ENCODE assay signal across 8 cellular contexts in the genomic region with DNA sequence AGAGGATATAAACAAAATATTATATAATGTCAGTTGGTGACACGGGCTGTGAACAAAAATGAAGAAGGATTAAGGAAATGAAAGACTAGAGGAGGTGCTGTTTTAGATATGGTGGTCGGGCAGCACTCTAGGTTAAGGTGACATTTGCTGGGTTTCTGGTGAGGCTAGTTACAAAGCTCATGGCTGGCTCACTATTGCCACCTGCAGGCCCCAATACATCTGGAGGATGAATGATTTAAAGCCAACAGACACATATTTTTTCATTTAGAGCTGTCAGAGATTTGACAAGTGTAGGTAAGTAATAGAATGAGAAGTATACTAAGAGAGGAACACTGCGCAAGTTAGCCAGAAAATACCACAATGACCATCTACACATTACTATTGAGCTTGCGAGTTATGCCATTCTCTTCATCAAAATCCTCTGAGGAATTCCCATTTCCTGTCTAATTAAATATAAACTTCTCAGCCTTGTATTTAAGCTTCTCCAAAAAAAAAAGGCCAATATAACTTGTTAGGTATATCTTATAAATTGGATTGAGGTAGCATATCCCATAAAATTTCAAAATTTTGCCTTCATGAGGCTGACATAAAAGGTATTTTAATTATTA. TPM values are rescaled to one million over a fixed set of nuclear protein-coding genes. Genes with fewer than 3 reads are reported as not detected.
DNase-seq lines count a peak whose midpoint lies in the region; ATAC-seq and TF ChIP-seq lines count a peak whose summit lies in the region.

No MANE protein-coding gene starts in this region.

- H4K20me1 ChIP-seq in osteoblast (ENCODE audit: insufficient read depth, low read length) = no peaks in the 10 kb centered on the region

- no peaks in the 10 kb centered on the region for H3K9me3 Mint-ChIP-seq in CD4-positive, alpha-beta memory T cell

- CTCF ChIA-PET in CD4-positive, alpha-beta memory T cell (lab: Charles Lee; ENCODE audit: partially characterized antibody) = interaction anchor here (0.8 to 10.5 kb wide), 8 partner anchors 9 to 286 kb away, joined by 3 to 120 read pairs (median 5); a partner anchor contains a TSS

- no peaks in the 10 kb centered on the region for H3K27me3 ChIP-seq in CD4-positive, alpha-beta memory T cell (ENCODE audit: insufficient read depth, low read length)
- peaks cover 9% of the 10 kb centered on the region for H3K27me3 ChIP-seq in osteoblast (ENCODE audit: insufficient read depth, low read length)

- no peaks in the 10 kb centered on the region for H3K36me3 ChIP-seq in CD4-positive, alpha-beta memory T cell (ENCODE audit: insufficient read depth, low read length)
- H3K36me3 ChIP-seq in osteoblast (ENCODE audit: insufficient read depth, low read length) = no peaks in the 10 kb centered on the region

- peak; percentile 57 for ATAC-seq in GM18873 (IDR thresholded peaks at IDR 0.05; ENCODE audit: low FRiP score, unreplicated experiment)
- peak; percentile 55 for ATAC-seq in HG03095 (IDR thresholded peaks at IDR 0.05; ENCODE audit: unreplicated experiment)

- no peaks in the 10 kb centered on the region for H3K9me3 ChIP-seq in CD4-positive, alpha-beta memory T cell (ENCODE audit: control insufficient read depth in 1 of 2, low read length in 2 of 2)
- H3K9me3 ChIP-seq in osteoblast (ENCODE audit: low read depth, low read length) = no peaks in the 10 kb centered on the region

- no peaks in the 10 kb centered on the region for H3K36me3 Mint-ChIP-seq in CD4-positive, alpha-beta memory T cell

- H3K27me3 Mint-ChIP-seq in CD4-positive, alpha-beta memory T cell = peaks cover 2 to 7% of the 10 kb centered on the region in 2 donors

- no peak overlapping the region for H3K4me2 ChIP-seq in osteoblast (ENCODE audit: insufficient read depth, low read length)

- H3K79me2 ChIP-seq in osteoblast (ENCODE audit: insufficient read depth, low read length) = no peaks in the 10 kb centered on the region

- TF ChIP-seq CTCF in osteoblast (IDR thresholded peaks at IDR 0.05; ENCODE audit: extremely low read depth, low read depth, low read length) = peak; percentile 82

- no peak overlapping the region for H3K27ac ChIP-seq in CD4-positive, alpha-beta memory T cell (ENCODE audit: low read depth, low read length)
- H3K27ac ChIP-seq in osteoblast (ENCODE audit: low read depth, low read length) = no peak overlapping the region

- H2AFZ ChIP-seq in osteoblast (ENCODE audit: low read length) = no peak overlapping the region

- H3K4me1 Mint-ChIP-seq in CD4-positive, alpha-beta memory T cell = peaks cover 0 to 3% (median under 1%) of the 10 kb centered on the region in 4 donors

- intact Hi-C loops in CD4-positive, alpha-beta memory T cell (cut with micrococcal nuclease) = loop anchor here (1.0 to 5.0 kb wide), 2 partner anchors 67 to 832 kb away; a partner anchor contains a TSS

- no peak overlapping the region for H3K4me3 Mint-ChIP-seq in CD4-positive, alpha-beta memory T cell

- no peak overlapping the region for H3K27ac Mint-ChIP-seq in CD4-positive, alpha-beta memory T cell

- no peaks in the 10 kb centered on the region for H3K4me1 ChIP-seq in CD4-positive, alpha-beta memory T cell (ENCODE audit: insufficient read depth, low read length)
- no peaks in the 10 kb centered on the region for H3K4me1 ChIP-seq in osteoblast (ENCODE audit: insufficient read depth, low read length)

- H3K4me3 ChIP-seq in CD4-positive, alpha-beta memory T cell (ENCODE audit: low read length in 2 of 2) = no peak overlapping the region
- H3K4me3 ChIP-seq in osteoblast (ENCODE audit: insufficient read depth, low read length) = no peak overlapping the region

- POLR2A ChIA-PET in CD4-positive, alpha-beta memory T cell (lab: Charles Lee; ENCODE audit: partially characterized antibody) = no interaction called here

- peak in 4 of 5 donors; percentile 18 to 33 (median 27) for DNase-seq in CD4-positive, alpha-beta memory T cell
- peak; percentile 41 for DNase-seq in NCI-H69 (lab: John Stamatoyannopoulos, UW)
- peak; percentile 27 for DNase-seq in activated T-cell treated with anti-CD3 and anti-CD28 coated beads for 48 hours (ENCODE audit: low read depth)
- DNase-seq in fibroblast of peridontal ligament (ENCODE audit: extremely low read depth) = peak; percentile 51
- no peak for DNase-seq in osteoblast (ENCODE audit: insufficient read length, low spot score, missing footprints)
- no peak for DNase-seq in NCI-H774 (lab: John Stamatoyannopoulos, UW)

RNA-seq across cellular contexts. Expression of a gene that starts 6.4 kb away (rescaled TPM):
- total RNA-seq in CD4-positive, alpha-beta memory T cell = not detected
- not detected for polyA plus RNA-seq in CD4-positive, alpha-beta memory T cell
- not detected in 2 replicates for total RNA-seq in osteoblast

RNA-seq across cellular contexts. Expression of a gene that starts 28.3 kb away (rescaled TPM):
- total RNA-seq in CD4-positive, alpha-beta memory T cell = not detected
- not detected for polyA plus RNA-seq in CD4-positive, alpha-beta memory T cell
- not detected in 2 replicates for total RNA-seq in osteoblast

RNA-seq across cellular contexts. Expression of a gene that starts 56.0 kb away (rescaled TPM):
- total RNA-seq in CD4-positive, alpha-beta memory T cell = not detected
- polyA plus RNA-seq in CD4-positive, alpha-beta memory T cell = not detected
- not detected in 2 replicates for total RNA-seq in osteoblast

Comparison
In these comparisons a context has a peak if more than half of its experiments do, and no peak if none do; other contexts are left out.
1. DNase-seq: peak in CD4-positive, alpha-beta memory T cell (4 of 5), NCI-H69 (single experiment), activated T-cell treated with anti-CD3 and anti-CD28 coated beads for 48 hours (single experiment) and fibroblast of peridontal ligament (single experiment); none in osteoblast (single experiment) and NCI-H774 (single experiment).